Comparison of ENCODE assay signal across 9 cellular contexts in the genomic region with DNA sequence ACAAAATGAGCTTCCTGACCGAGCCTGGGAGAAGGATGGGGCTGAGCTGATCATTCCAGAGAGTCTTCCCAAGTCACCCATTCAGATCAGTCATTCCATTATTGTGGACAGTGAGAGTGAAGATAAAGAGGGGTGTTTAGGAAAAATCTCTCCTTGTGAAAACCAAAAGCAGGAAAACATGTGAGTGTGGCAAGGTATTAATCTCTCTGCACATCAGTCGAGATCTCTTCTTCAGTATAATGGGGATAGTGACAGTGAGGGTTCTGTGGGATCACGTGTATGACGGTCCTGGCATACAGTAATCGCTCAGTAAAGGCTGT. TPM values are rescaled to one million over a fixed set of nuclear protein-coding genes. Genes with fewer than 3 reads are reported as not detected.
DNase-seq lines count a peak whose midpoint lies in the region; ATAC-seq, FAIRE-seq and TF ChIP-seq lines count a peak whose summit lies in the region.
"Had no signal": no experiment of that assay in that cellular context is flagged by ENCODE, and none has a peak within 500 bp of the region (broad histone marks: within the 10 kb centered on the region; RNA-seq: fewer than 3 reads in every experiment).

No MANE protein-coding gene starts in this region.

- no peak for TF ChIP-seq EP300 in GM12878 (IDR thresholded peaks at IDR 0.05; ENCODE audit: borderline replicate concordance in 1 of 2, control insufficient read depth in 1 of 2, low read depth in 2 of 2, low read length in 2 of 2)

- POLR2A ChIA-PET in GM12878 (lab: Charles Lee) = interaction anchor here (0.9 to 4.7 kb wide), 4 partner anchors 12 to 37 kb away, joined by 3 to 66 read pairs (median 4); no protein-coding TSS in a partner anchor

- no peaks in the 10 kb centered on the region for H3K27me3 Mint-ChIP-seq in HFFc6 (ENCODE audit: insufficient read depth)

- TF ChIP-seq CTCF in HFFc6 (IDR thresholded peaks at IDR 0.05) = no peak
- no peak for TF ChIP-seq CTCF in GM12878 (IDR thresholded peaks at IDR 0.05 in 2 of 3, conservative IDR thresholded peaks at IDR 0.05 in 1 of 3; ENCODE audit: control insufficient read depth in 2 of 3, extremely low read depth in 1 of 3, insufficient read depth in 1 of 3, low read depth in 3 of 3, low read length in 3 of 3)
- TF ChIP-seq CTCF in liver (IDR thresholded peaks at IDR 0.05; ENCODE audit: low read depth, low read length, missing input control) = no peak

- DNase-seq in HFFc6 (no peak), GM12878 (ENCODE audit: low read depth, low spot score) (no peak), NCI-H526 (lab: John Stamatoyannopoulos, UW) (no peak), KG1 (lab: John Stamatoyannopoulos, UW) (no peak), NCI-H1694 treated with DMSO at 0.1 percent for 48 hours (lab: John Stamatoyannopoulos, UW) (no peak), NCI-H226 (no peak)

- H3K27ac Mint-ChIP-seq in HFFc6 = peak overlapping the region; percentile 93

- H3K27me3 ChIP-seq in GM12878 (replicated peaks in 1 of 2; ENCODE audit: control insufficient read depth in 2 of 2, insufficient read depth in 2 of 2, low read length in 1 of 2) (no peaks in the 10 kb centered on the region), liver (ENCODE audit: control insufficient read depth in 4 of 4, insufficient read depth in 4 of 4, low read length in 3 of 4) (no peaks in the 10 kb centered on the region), stomach smooth muscle (ENCODE audit: control insufficient read depth in 1 of 2, insufficient read depth in 2 of 2, low read length in 2 of 2) (no peaks in the 10 kb centered on the region)

- no peaks in the 10 kb centered on the region for H3K9me3 Mint-ChIP-seq in HFFc6
- H3K9me3 Mint-ChIP-seq: neural crest cell had no signal

- H3K4me3 ChIP-seq in GM12878 = peak overlapping the region; percentile 5; the same call in 1 of the 2 replicates
- H3K4me3 ChIP-seq in liver (ENCODE audit: low read depth in 1 of 3, low read length in 3 of 3) = no peak overlapping the region
- H3K4me3 ChIP-seq in stomach smooth muscle (ENCODE audit: low read length in 2 of 2) = peak overlapping the region; percentile 2 to 49

- H3K4me1 Mint-ChIP-seq in HFFc6 (ENCODE audit: low read depth) = peaks cover 79% of the 10 kb centered on the region

- BruUV-seq in GM12878 (replicated peaks; lab: Mats Ljungman, UMichigan) = no TSS peak

- WGBS in GM12878 (ENCODE audit: insufficient coverage, insufficient replicate concordance, low lambda C conversion rate, missing lambda C conversion rate) = 60% methylated on average over 5 of the region's 5 CpGs
- 35% methylated on average over 5 of the region's 5 CpGs for WGBS in liver

- no peak; the same call in 2 of the 3 replicates for ATAC-seq in GM12878

- RAD21 ChIA-PET in GM12878 (lab: Charles Lee; ENCODE audit: unreplicated experiment) = interaction anchor here (0.7 to 5.6 kb wide), 6 partner anchors 11 to 118 kb away, joined by 3 to 97 read pairs (median 6); no protein-coding TSS in a partner anchor

- peak overlapping the region; percentile 83 for H3K4me3 Mint-ChIP-seq in HFFc6
- H3K4me3 Mint-ChIP-seq: neural crest cell had no signal

- peaks cover 34% of the 10 kb centered on the region for H3K79me2 ChIP-seq in GM12878 (ENCODE audit: control insufficient read depth, insufficient read depth, low read length)

- no peak for TF ChIP-seq POLR2A in GM12878 (IDR thresholded peaks at IDR 0.05; ENCODE audit: low read depth, low read length)

- H3K36me3 Mint-ChIP-seq in HFFc6 (ENCODE audit: low read depth) = peaks cover 4% of the 10 kb centered on the region

- in situ Hi-C loops in GM12878 (cut with MboI) = no loop called here

- H2AFZ ChIP-seq in GM12878 (ENCODE audit: control insufficient read depth, low read depth, low read length) = peak overlapping the region; percentile 21; the same call in 1 of the 2 replicates

- H3K27ac ChIP-seq in GM12878 (ENCODE audit: control insufficient read depth, insufficient read depth) = peak overlapping the region; percentile 96
- H3K27ac ChIP-seq in liver (ENCODE audit: low read depth in 1 of 2, low read length in 2 of 2) = peak overlapping the region; percentile 81 to 87
- H3K27ac ChIP-seq in stomach smooth muscle (ENCODE audit: low read length) = peak overlapping the region; percentile 92

- SMC1A ChIA-PET in GM12878 (lab: Charles Lee; ENCODE audit: uncharacterized antibody, unreplicated experiment) = interaction anchor here (1.0 to 5.2 kb wide), 7 partner anchors 9 to 36 kb away, joined by 4 to 89 read pairs (median 12); no protein-coding TSS in a partner anchor

- H3K4me1 ChIP-seq in GM12878 (ENCODE audit: control insufficient read depth, insufficient read depth, low read length) = peaks cover 44% of the 10 kb centered on the region
- peaks cover 21 to 53% (median 43%) of the 10 kb centered on the region in 4 donors for H3K4me1 ChIP-seq in liver (ENCODE audit: control insufficient read depth in 4 of 4, insufficient read depth in 4 of 4, low read length in 3 of 4)
- peaks cover 49% of the 10 kb centered on the region for H3K4me1 ChIP-seq in stomach smooth muscle (ENCODE audit: control insufficient read depth, insufficient read depth, low read length)

- CTCF ChIA-PET in GM12878 (lab: Yijun Ruan, JAX) = interaction anchor here (0.9 to 2.8 kb wide), 6 partner anchors 9 to 35 kb away, joined by 3 to 14 read pairs (median 4); partner anchors contain the start of gene CHD9

- TF ChIP-seq RAD21 in GM12878 (IDR thresholded peaks at IDR 0.05; ENCODE audit: insufficient read depth, low read depth, low read length) = no peak
- TF ChIP-seq RAD21 in liver (IDR thresholded peaks at IDR 0.05) = no peak

- no peaks in the 10 kb centered on the region for H3K9me3 ChIP-seq in GM12878 (replicated peaks; ENCODE audit: control insufficient read depth, insufficient read depth, low read length)
- no peaks in the 10 kb centered on the region for H3K9me3 ChIP-seq in liver (ENCODE audit: control insufficient read depth in 4 of 4, low read length in 3 of 4)
- H3K9me3 ChIP-seq in stomach smooth muscle (ENCODE audit: control insufficient read depth in 2 of 2, low read length in 2 of 2) = no peaks in the 10 kb centered on the region

- H3K9ac ChIP-seq in GM12878 (ENCODE audit: control insufficient read depth, insufficient read depth, low read length) = no peak overlapping the region
- H3K9ac ChIP-seq in liver (ENCODE audit: low read depth in 1 of 2, low read length in 2 of 2) = no peak overlapping the region
- H3K9ac ChIP-seq in stomach smooth muscle (ENCODE audit: low read length in 2 of 2) = peak overlapping the region; percentile 10 to 68

- FAIRE-seq in GM12878 (lab: Jason Lieb, UNC) = no peak

- H3K36me3 ChIP-seq in GM12878 (ENCODE audit: control insufficient read depth in 2 of 2, insufficient read depth in 2 of 2, low read length in 1 of 2) (peaks cover 1 to 3% of the 10 kb centered on the region in 2 experiments; a peak in 3 of 4 replicates), liver (ENCODE audit: control insufficient read depth in 4 of 4, insufficient read depth in 3 of 4, low read depth in 1 of 4, low read length in 3 of 4) (no peaks in the 10 kb centered on the region), stomach smooth muscle (ENCODE audit: control insufficient read depth in 2 of 2, insufficient read depth in 2 of 2, low read length in 2 of 2) (no peaks in the 10 kb centered on the region)

- H3K4me2 ChIP-seq in GM12878 (ENCODE audit: control insufficient read depth, insufficient read depth) = peak overlapping the region; percentile 99

- H4K20me1 ChIP-seq in GM12878 (ENCODE audit: control insufficient read depth, insufficient read depth) = no peaks in the 10 kb centered on the region

- intact Hi-C loops in GM12878 (cut with micrococcal nuclease; ENCODE audit: unreplicated experiment) = no loop called here

RNA-seq across cellular contexts. Expression of gene CHD9, which starts 35.4 kb away (rescaled TPM):
- 10 to 100 TPM; 39.7 to 48.8 (median 45.7) TPM for total RNA-seq in HFFc6 (2021; fragmentation: NEBNext Ultra II Directional; extraction: Animal tissue kit (Norgen Biotek cat#: 25700))
- total RNA-seq in GM12878 (2013; cell fraction: nucleolus; rRNA removed) = 479 and 542 TPM in 2 replicates
- total RNA-seq in GM12878 (2014; rRNA removed) (33.1 and 35.3 TPM in 2 replicates), GM12878 (2014; rRNA removed; fragmentation: Illumina TruSeq; extraction: Trizol) (57.6 and 59.6 TPM in 2 replicates), GM12878 (2021) (41.6 and 50.3 TPM in 2 replicates), liver (10 to 100 TPM; 31.6 to 46.6 TPM)
- 21.4 TPM for polyA plus RNA-seq in GM12878 (2011; ENCODE audit: low read depth)
- polyA plus RNA-seq in GM12878 (2011; rRNA removed) (51.0 and 71.7 TPM in 2 replicates), GM12878 (2014; fragmentation: Illumina TruSeq; extraction: Trizol) (37.4 and 51.2 TPM in 2 replicates), GM12878 (2014; fragmentation: Nextera tagmentation; extraction: Ambion mirVana) (10 to 100 TPM; 70.5 to 95.7 TPM), GM12878 (2014; rRNA removed) (23.6 and 29.2 TPM in 2 replicates), GM12878 (2016; fragmentation: Nextera tagmentation; extraction: Ambion mirVana) (10 to 100 TPM; 66.1 to 72.1 TPM), liver (10 to 100 TPM in 1 of 2 donors, 1 to 10 TPM in 1; 6.2 to 33.4 TPM)
- 13.6 and 29.4 TPM in 2 replicates for polyA plus RNA-seq in GM12878 (2011; cell fraction: cytosol; rRNA removed)
- 34.9 and 45.9 TPM in 2 replicates for polyA plus RNA-seq in GM12878 (2011; cell fraction: nucleus; rRNA removed)
- 18.7 and 27.0 TPM in 2 replicates for polyA plus RNA-seq in GM12878 (2012)
- polyA minus RNA-seq in GM12878 (2011; rRNA and poly(A)+ RNA removed) = 129 and 207 TPM in 2 replicates
- 19.8 and 19.9 TPM in 2 replicates for polyA minus RNA-seq in GM12878 (2011; cell fraction: cytosol; rRNA and poly(A)+ RNA removed)
- 95.9 and 118 TPM in 2 replicates for polyA minus RNA-seq in GM12878 (2011; cell fraction: nucleus; rRNA and poly(A)+ RNA removed)

RNA-seq across cellular contexts. Expression of gene CHD9NB, which starts 37.5 kb away (rescaled TPM):
- total RNA-seq in HFFc6 (2021; fragmentation: NEBNext Ultra II Directional; extraction: Animal tissue kit (Norgen Biotek cat#: 25700)) = 1 to 10 TPM; 2.1 to 4.0 (median 3.1) TPM
- total RNA-seq in GM12878 (2013; cell fraction: nucleolus; rRNA removed) = 1.0 and 1.5 TPM in 2 replicates
- total RNA-seq in GM12878 (2014; rRNA removed) (0.51 and 0.82 TPM in 2 replicates), GM12878 (2014; rRNA removed; fragmentation: Illumina TruSeq; extraction: Trizol) (0.60 and 1.0 TPM in 2 replicates), GM12878 (2021) (0.58 and 0.69 TPM in 2 replicates), liver (under 1 TPM; 0.05 to 0.42 TPM)
- 0.16 TPM for polyA plus RNA-seq in GM12878 (2011; ENCODE audit: low read depth)
- polyA plus RNA-seq in GM12878 (2011; rRNA removed) (0.76 TPM in 2 replicates), GM12878 (2014; fragmentation: Illumina TruSeq; extraction: Trizol) (0.44 and 0.94 TPM in 2 replicates), GM12878 (2014; fragmentation: Nextera tagmentation; extraction: Ambion mirVana) (under 1 TPM; 0.14 to 0.22 TPM), GM12878 (2014; rRNA removed) (0.56 and 0.63 TPM in 2 replicates), GM12878 (2016; fragmentation: Nextera tagmentation; extraction: Ambion mirVana) (1 to 10 TPM; 1.3 to 1.6 TPM), liver (under 1 TPM in 1 of 2 donors, not detected in 1; 0.18 TPM)
- polyA plus RNA-seq in GM12878 (2011; cell fraction: cytosol; rRNA removed) = 0.97 and 1.3 TPM in 2 replicates
- polyA plus RNA-seq in GM12878 (2011; cell fraction: nucleus; rRNA removed) = 0.93 and 1.3 TPM in 2 replicates
- polyA plus RNA-seq in GM12878 (2012) = 0.32 and 0.52 TPM in 2 replicates
- 1.0 and 2.4 TPM in 2 replicates for polyA minus RNA-seq in GM12878 (2011; rRNA and poly(A)+ RNA removed)
- polyA minus RNA-seq in GM12878 (2011; cell fraction: cytosol; rRNA and poly(A)+ RNA removed) = 0.52 and 0.94 TPM in 2 replicates
- 0.60 and 1.7 TPM in 2 replicates for polyA minus RNA-seq in GM12878 (2011; cell fraction: nucleus; rRNA and poly(A)+ RNA removed)

Comparison
In these comparisons a context has a peak if more than half of its experiments do, and no peak if none do; other contexts are left out.
1. H3K4me3 ChIP-seq: peak in GM12878 (single experiment) and stomach smooth muscle (2 of 2); none in liver (0 of 3).
2. H3K9ac ChIP-seq: peak in stomach smooth muscle (2 of 2); none in GM12878 (single experiment) and liver (0 of 2).
3. Peak in every context shown above with its lines, with median percentiles within 50 percentile points of each other: H3K27ac ChIP-seq.